8 cellular contexts compared by ENCODE assay signal in the genomic region with DNA sequence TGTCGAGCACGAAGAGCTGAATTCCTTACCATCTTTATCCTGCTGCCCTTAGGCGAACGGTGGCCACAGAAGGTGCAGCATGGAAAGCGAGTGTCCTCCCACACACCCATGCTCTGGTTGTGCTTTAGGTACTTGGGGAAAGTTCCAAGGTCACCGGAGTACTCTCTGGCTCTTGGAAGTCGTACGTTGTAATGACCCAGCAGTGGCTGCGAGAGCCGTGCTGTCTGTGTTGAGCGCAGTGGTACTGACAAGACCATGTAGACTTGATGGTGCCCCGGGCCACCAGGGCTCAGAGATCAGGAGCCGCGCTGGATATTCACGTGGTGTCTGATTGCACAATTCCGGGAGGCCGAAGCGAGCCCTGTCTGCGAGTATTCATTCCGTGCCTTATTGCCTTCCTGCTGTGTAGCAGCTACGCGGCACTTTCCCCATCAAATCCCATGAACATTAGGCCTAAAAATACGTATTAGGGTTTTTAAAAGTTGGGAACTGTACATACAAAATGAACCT.
"Had no signal": no experiment of that assay in that cellular context is flagged by ENCODE, and none has a peak within 500 bp of the region (broad histone marks: within the 10 kb centered on the region; RNA-seq: fewer than 3 reads in every experiment).

No MANE protein-coding gene starts in this region.

- H3K4me1 Mint-ChIP-seq: IgD-negative memory B cell had no signal

- FAIRE-seq: HTR-8/SVneo had no signal

- H3K9me3 ChIP-seq: HAP-1 had no signal

- H3K36me3 ChIP-seq: HAP-1 had no signal

- H3K27ac Mint-ChIP-seq: HFFc6, IgD-negative memory B cell had no signal

- H3K36me3 Mint-ChIP-seq: IgD-negative memory B cell had no signal

- H3K9me3 Mint-ChIP-seq: HFFc6 had no signal

- DNase-seq: H7, HFFc6, Kasumi-1, KG1 had no signal

- H3K4me3 ChIP-seq: HAP-1 had no signal

- ATAC-seq: HCT116 had no signal

- H3K4me1 ChIP-seq: HAP-1 had no signal

- H3K4me3 Mint-ChIP-seq: HFFc6, IgD-negative memory B cell had no signal
